Comparison of ENCODE assay signal across 23 cellular contexts in genomic region chrX:135518161-135518560, GRCh38. TPM values are rescaled to one million over a fixed set of nuclear protein-coding genes. Genes with fewer than 3 reads are reported as not detected.
DNase-seq lines count a peak whose midpoint lies in the region; ATAC-seq, FAIRE-seq and TF ChIP-seq lines count a peak whose summit lies in the region.
"Had no signal": no experiment of that assay in that cellular context is flagged by ENCODE, and none has a peak within 500 bp of the region (broad histone marks: within the 10 kb centered on the region; RNA-seq: fewer than 3 reads in every experiment).

No MANE protein-coding gene starts in this region.

- POLR2A ChIA-PET in K562 (lab: Yijun Ruan, JAX) = no interaction called here
- POLR2A ChIA-PET in MCF 10A (lab: Yijun Ruan, JAX) = no interaction called here

- H3K4me3 Mint-ChIP-seq in activated naive CD4-positive, alpha-beta T cell treated with anti-CD3 and anti-CD28 coated beads, Interleukin-2, amount 50 U/mL, for 24 hours = no peak overlapping the region
- no peak overlapping the region for H3K4me3 Mint-ChIP-seq in activated naive CD4-positive, alpha-beta T cell treated with anti-CD3 and anti-CD28 coated beads, Interleukin-2, amount 10 ng/mL, durations not matched to agents 7 days and 5 days
- H3K4me3 Mint-ChIP-seq in MCF 10A (ENCODE audit: unreplicated experiment) = no peak overlapping the region
- H3K4me3 Mint-ChIP-seq: B cell; CD4-positive, alpha-beta T cell; CD8-positive, alpha-beta T cell had no signal

- H3K4me1 ChIP-seq in K562 (replicated peaks in 1 of 2; ENCODE audit: control insufficient read depth in 2 of 2, insufficient read depth in 2 of 2, low read length in 2 of 2) = peaks cover 3 to 4% of the 10 kb centered on the region in 2 experiments; a peak in 2 of 5 replicates
- H3K4me1 ChIP-seq: Caco-2 had no signal

- H3K9me3 ChIP-seq in K562 (replicated peaks; ENCODE audit: control insufficient read depth, insufficient read depth, low read depth, low read length) = no peaks in the 10 kb centered on the region
- H3K9me3 ChIP-seq: A549; BLaER1 treated with 17β-estradiol and CSF1 and Interleukin-3, amounts not matched to agents 10 nM and 100 nM; Caco-2 had no signal

- no peaks in the 10 kb centered on the region for H3K9me1 ChIP-seq in K562 (ENCODE audit: control insufficient read depth, insufficient read depth, low read length)

- H3K9me3 Mint-ChIP-seq in activated naive CD4-positive, alpha-beta T cell treated with anti-CD3 and anti-CD28 coated beads, Interleukin-2, amount 50 U/mL, for 24 hours = no peaks in the 10 kb centered on the region
- no peaks in the 10 kb centered on the region for H3K9me3 Mint-ChIP-seq in activated naive CD4-positive, alpha-beta T cell treated with anti-CD3 and anti-CD28 coated beads, Interleukin-2, amount 10 ng/mL, durations not matched to agents 7 days and 5 days
- H3K9me3 Mint-ChIP-seq in MCF 10A (ENCODE audit: unreplicated experiment) = no peaks in the 10 kb centered on the region
- H3K9me3 Mint-ChIP-seq: CD4-positive, alpha-beta T cell; CD8-positive, alpha-beta T cell had no signal

- intact Hi-C loops in K562 (cut with micrococcal nuclease) = no loop called here
- intact Hi-C loops in MCF 10A (cut with micrococcal nuclease) = no loop called here

- H3K36me3 ChIP-seq in K562 (ENCODE audit: control insufficient read depth, insufficient read depth, low read length) = no peaks in the 10 kb centered on the region
- H3K36me3 ChIP-seq: BLaER1 treated with 17β-estradiol and CSF1 and Interleukin-3, amounts not matched to agents 10 nM and 100 nM had no signal

- no peak overlapping the region for H3K9ac ChIP-seq in K562 (ENCODE audit: insufficient read depth in 1 of 2, low read depth in 2 of 2, low read length in 2 of 2)
- H3K9ac ChIP-seq: BLaER1 treated with 17β-estradiol and CSF1 and Interleukin-3, amounts not matched to agents 10 nM and 100 nM had no signal

- no peak for TF ChIP-seq CTCF in K562 (IDR thresholded peaks at IDR 0.05 in 2 of 3, conservative IDR thresholded peaks at IDR 0.05 in 1 of 3; ENCODE audit: insufficient read depth in 2 of 3, low read depth in 1 of 3, low read length in 3 of 3)
- no peak for TF ChIP-seq CTCF in MCF 10A (IDR thresholded peaks at IDR 0.05; ENCODE audit: unreplicated experiment)

- no peak for FAIRE-seq in K562 (lab: Jason Lieb, UNC)
- FAIRE-seq: A549, D721Med, GM12878, GM12892, GM18507 had no signal

- H3K36me3 Mint-ChIP-seq in activated naive CD4-positive, alpha-beta T cell treated with anti-CD3 and anti-CD28 coated beads, Interleukin-2, amount 50 U/mL, for 24 hours = no peaks in the 10 kb centered on the region
- no peaks in the 10 kb centered on the region for H3K36me3 Mint-ChIP-seq in activated naive CD4-positive, alpha-beta T cell treated with anti-CD3 and anti-CD28 coated beads, Interleukin-2, amount 10 ng/mL, durations not matched to agents 7 days and 5 days
- H3K36me3 Mint-ChIP-seq in MCF 10A (ENCODE audit: insufficient read depth, unreplicated experiment) = no peaks in the 10 kb centered on the region

- H3K27ac Mint-ChIP-seq in activated naive CD4-positive, alpha-beta T cell treated with anti-CD3 and anti-CD28 coated beads, Interleukin-2, amount 50 U/mL, for 24 hours = peak overlapping the region; percentile 41
- no peak overlapping the region for H3K27ac Mint-ChIP-seq in activated naive CD4-positive, alpha-beta T cell treated with anti-CD3 and anti-CD28 coated beads, Interleukin-2, amount 10 ng/mL, durations not matched to agents 7 days and 5 days
- H3K27ac Mint-ChIP-seq in MCF 10A (ENCODE audit: low read depth, unreplicated experiment) = no peak overlapping the region
- H3K27ac Mint-ChIP-seq: B cell; CD4-positive, alpha-beta T cell; CD8-positive, alpha-beta T cell had no signal

- no peaks in the 10 kb centered on the region for H3K27me3 ChIP-seq in K562 (ENCODE audit: control insufficient read depth in 2 of 2, insufficient read depth in 2 of 2, low read length in 2 of 2)

- no peaks in the 10 kb centered on the region for H3K27me3 Mint-ChIP-seq in activated naive CD4-positive, alpha-beta T cell treated with anti-CD3 and anti-CD28 coated beads, Interleukin-2, amount 50 U/mL, for 24 hours
- no peaks in the 10 kb centered on the region for H3K27me3 Mint-ChIP-seq in activated naive CD4-positive, alpha-beta T cell treated with anti-CD3 and anti-CD28 coated beads, Interleukin-2, amount 10 ng/mL, durations not matched to agents 7 days and 5 days
- H3K27me3 Mint-ChIP-seq in MCF 10A (ENCODE audit: insufficient read depth, unreplicated experiment) = peaks cover 27% of the 10 kb centered on the region
- H3K27me3 Mint-ChIP-seq: B cell; CD4-positive, alpha-beta T cell had no signal

- BruUV-seq in K562 (replicated peaks; lab: Mats Ljungman, UMichigan) = no TSS peak
- BruUV-seq in MCF 10A (replicated peaks; lab: Mats Ljungman, UMichigan) = no TSS peak

- CTCF ChIA-PET in activated naive CD4-positive, alpha-beta T cell treated with anti-CD3 and anti-CD28 coated beads, Interleukin-2, amount 10 ng/mL, durations not matched to agents 7 days and 5 days (lab: Charles Lee) = no interaction called here
- CTCF ChIA-PET in K562 (lab: Yijun Ruan, JAX; ENCODE audit: low intra/inter-chr PET ratio) = no interaction called here
- CTCF ChIA-PET in MCF 10A (lab: Yijun Ruan, JAX) = no interaction called here

- H3K79me2 ChIP-seq in K562 (ENCODE audit: control insufficient read depth, insufficient read depth, low read length) = peaks cover 17% of the 10 kb centered on the region; the same call in 2 of the 3 replicates

- no peak overlapping the region for H3K4me3 ChIP-seq in K562
- H3K4me3 ChIP-seq: A549; BLaER1 treated with 17β-estradiol and CSF1 and Interleukin-3, amounts not matched to agents 10 nM and 100 nM; GM12878 had no signal

- no peak for TF ChIP-seq RAD21 in K562 (CRISPR knock-in tag; conservative IDR thresholded peaks at IDR 0.05 in 1 of 2, IDR thresholded peaks at IDR 0.05 in 1 of 2)

- no peaks in the 10 kb centered on the region for H4K20me1 ChIP-seq in K562 (replicated peaks; ENCODE audit: control insufficient read depth, insufficient read depth, low read length)

- ATAC-seq in K562 = no peak
- ATAC-seq: A549; CD8-positive, alpha-beta T cell; GM12878 had no signal

- H3K4me1 Mint-ChIP-seq in activated naive CD4-positive, alpha-beta T cell treated with anti-CD3 and anti-CD28 coated beads, Interleukin-2, amount 50 U/mL, for 24 hours = peaks cover 23% of the 10 kb centered on the region
- peaks cover 14% of the 10 kb centered on the region for H3K4me1 Mint-ChIP-seq in activated naive CD4-positive, alpha-beta T cell treated with anti-CD3 and anti-CD28 coated beads, Interleukin-2, amount 10 ng/mL, durations not matched to agents 7 days and 5 days
- H3K4me1 Mint-ChIP-seq in MCF 10A (ENCODE audit: insufficient read depth, unreplicated experiment) = no peaks in the 10 kb centered on the region

- H3K27ac ChIP-seq in K562 (ENCODE audit: extremely low read depth, low read depth, low read length) = no peak overlapping the region
- H3K27ac ChIP-seq: 22Rv1; A549; BLaER1 treated with 17β-estradiol and CSF1 and Interleukin-3, amounts not matched to agents 10 nM and 100 nM; C4-2B had no signal

- no peak for DNase-seq in activated naive CD4-positive, alpha-beta T cell treated with anti-CD3 and anti-CD28 coated beads, Interleukin-2, amount 10 ng/mL, durations not matched to agents 7 days and 5 days
- no peak for DNase-seq in K562 (ENCODE audit: extremely low read depth in 1 of 4, low spot score in 3 of 4)
- peak; percentile 47 for DNase-seq in cerebellum (ENCODE audit: low spot score)
- no peak for DNase-seq in GM03348 (ENCODE audit: low spot score)
- DNase-seq in activated gamma-delta T cell treated with Interleukin-2 at 50 U/mL for 16 hours = no peak
- no peak for DNase-seq in MCF 10A (ENCODE audit: unreplicated experiment)
- DNase-seq: AML-193; Caco-2; Calu3; CD4-positive, alpha-beta T cell; CD8-positive, alpha-beta T cell; DMS79 treated with DMSO at 0.1 percent for 48 hours; GF-D8 had no signal

- in situ Hi-C loops in K562 (cut with MboI) = no loop called here

- no peak for TF ChIP-seq EP300 in K562 (IDR thresholded peaks at IDR 0.05; ENCODE audit: low read length)

- H3K4me2 ChIP-seq in K562 (ENCODE audit: insufficient read depth, low read length) = no peak overlapping the region
- H3K4me2 ChIP-seq: A549; BLaER1 treated with 17β-estradiol and CSF1 and Interleukin-3, amounts not matched to agents 10 nM and 100 nM had no signal

- no peak for TF ChIP-seq POLR2A in K562 (conservative IDR thresholded peaks at IDR 0.05)

- WGBS in K562 (ENCODE audit: insufficient coverage, low coverage, missing lambda C conversion rate) = 38% methylated on average over 1 of the region's 1 CpG

- peak overlapping the region; percentile 63 for H2AFZ ChIP-seq in K562 (ENCODE audit: low read depth, low read length)

TF ChIP-seq in K562, 482 proteins besides CTCF, POLR2A, EP300 and RAD21 (continues in another document):
- TF ChIP-seq RUNX1 (IDR thresholded peaks at IDR 0.05; ENCODE audit: low read depth) (no peak), BRF1 (IDR thresholded peaks at IDR 0.05; ENCODE audit: borderline replicate concordance, extremely low read depth, insufficient read length) (no peak), CBX5 (IDR thresholded peaks at IDR 0.05; ENCODE audit: borderline replicate concordance, low read depth) (no peak), HNRNPL (IDR thresholded peaks at IDR 0.05; ENCODE audit: low read depth, low read length) (no peak), GABPB2 (CRISPR knock-in tag; conservative IDR thresholded peaks at IDR 0.05) (no peak), ZNF217 (CRISPR knock-in tag; IDR thresholded peaks at IDR 0.05) (no peak), ZNF77 (CRISPR knock-in tag; IDR thresholded peaks at IDR 0.05) (no peak)

RNA-seq across cellular contexts. Expression of gene INTS6L, which starts 2.3 kb away (rescaled TPM):
- total RNA-seq in K562 (2011; cell fraction: chromatin; rRNA removed; ENCODE audit: low replicate concordance) = 24.1 and 66.2 TPM in 2 replicates
- total RNA-seq in K562 (2011; cell fraction: nucleolus; rRNA removed) = 14.2 and 18.3 TPM in 2 replicates
- total RNA-seq in K562 (2011; cell fraction: nucleoplasm; rRNA removed) = 26.8 and 37.5 TPM in 2 replicates
- 16.0 and 17.1 TPM in 2 replicates for total RNA-seq in K562 (2014; rRNA removed)
- 21.9 and 22.7 TPM in 2 replicates for total RNA-seq in K562 (2014; rRNA removed; fragmentation: Illumina TruSeq; extraction: Trizol)
- 42.0 and 44.9 TPM in 2 replicates for total RNA-seq in K562 (2015; rRNA removed; fragmentation: Illumina TruSeq; extraction: Trizol)
- total RNA-seq in K562 (2021) = 17.8 and 19.7 TPM in 2 replicates
- polyA plus RNA-seq in K562 (2011; rRNA removed) = 29.6 and 41.7 TPM in 2 replicates
- 7.1 and 10.3 TPM in 2 replicates for polyA plus RNA-seq in K562 (2011; cell fraction: cytosol; rRNA removed)
- polyA plus RNA-seq in K562 (2011; cell fraction: nucleus; rRNA removed) = 89.0 and 93.3 TPM in 2 replicates
- polyA plus RNA-seq in K562 (2012) = 19.6 and 20.4 TPM in 2 replicates
- 25.8 and 31.5 TPM in 2 replicates for polyA plus RNA-seq in K562 (2014; fragmentation: Illumina TruSeq; extraction: Trizol)
- polyA plus RNA-seq in K562 (2014; fragmentation: Nextera tagmentation; extraction: Ambion mirVana) = 10 to 100 TPM in 1 of 2 experiments, 1 to 10 TPM in 1; 6.1 to 10.8 TPM
- 32.1 and 40.5 TPM in 2 replicates for polyA plus RNA-seq in K562 (2014; rRNA removed)
- polyA minus RNA-seq in K562 (2011; rRNA and poly(A)+ RNA removed) = 16.4 and 17.2 TPM in 2 replicates
- 6.3 and 6.6 TPM in 2 replicates for polyA minus RNA-seq in K562 (2011; cell fraction: cytosol; rRNA and poly(A)+ RNA removed)
- 24.9 and 33.8 TPM in 2 replicates for polyA minus RNA-seq in K562 (2011; cell fraction: nucleus; rRNA and poly(A)+ RNA removed)
- total RNA-seq in cerebellum = 28.6 TPM
- total RNA-seq in MCF 10A (2022) = 5.9 and 6.9 TPM in 2 replicates
